ENCODE assay signal across 8 cellular contexts in genomic region chr6:3438190-3439167, GRCh38. TPM values are rescaled to one million over a fixed set of nuclear protein-coding genes. Genes with fewer than 3 reads are reported as not detected.
DNase-seq lines count a peak whose midpoint lies in the region; ATAC-seq and TF ChIP-seq lines count a peak whose summit lies in the region.

No MANE protein-coding gene starts in this region.

- intact Hi-C loops in A673 (cut with micrococcal nuclease; ENCODE audit: unreplicated experiment): no loop called here

- H3K4me1 ChIP-seq in A673 (ENCODE audit: insufficient read depth, low read length, poor library complexity, severe bottlenecking) (peaks cover 10% of the 10 kb centered on the region), right atrium auricular region (no peaks in the 10 kb centered on the region)

- no peaks in the 10 kb centered on the region for H3K9me3 ChIP-seq in A673 (ENCODE audit: low read depth, low read length, poor library complexity, severe bottlenecking)
- peaks cover 3% of the 10 kb centered on the region for H3K9me3 ChIP-seq in WERI-Rb-1 (ENCODE audit: severe bottlenecking)
- H3K9me3 ChIP-seq in right atrium auricular region: no peaks in the 10 kb centered on the region

- POLR2A ChIA-PET in A673 (lab: Charles Lee; ENCODE audit: low non-redundant PET): no interaction called here

- no peak for ATAC-seq in GM19455 (IDR thresholded peaks at IDR 0.05; ENCODE audit: unreplicated experiment)

- TF ChIP-seq CTCF in A673 (conservative IDR thresholded peaks at IDR 0.05; ENCODE audit: low read depth, low read length) (no peak), WERI-Rb-1 (IDR thresholded peaks at IDR 0.05; ENCODE audit: low read depth, low read length) (no peak), right atrium auricular region (IDR thresholded peaks at IDR 0.05) (no peak)

- H3K36me3 ChIP-seq in A673 (ENCODE audit: insufficient read depth, low read length, poor library complexity, severe bottlenecking) (no peaks in the 10 kb centered on the region), WERI-Rb-1 (peaks cover 14% of the 10 kb centered on the region; the same call in 1 of the 2 replicates), right atrium auricular region (no peaks in the 10 kb centered on the region)

- H3K27me3 ChIP-seq in A673 (replicated peaks; ENCODE audit: insufficient read depth, low read depth, low read length, poor library complexity): no peaks in the 10 kb centered on the region
- H3K27me3 ChIP-seq in WERI-Rb-1 (ENCODE audit: insufficient read depth, low read depth, severe bottlenecking): no peaks in the 10 kb centered on the region
- no peaks in the 10 kb centered on the region for H3K27me3 ChIP-seq in layer of hippocampus (ENCODE audit: control insufficient read depth, insufficient read depth, low read length)
- no peaks in the 10 kb centered on the region for H3K27me3 ChIP-seq in right atrium auricular region

- H3K4me3 ChIP-seq in A673 (ENCODE audit: low read depth, low read length, poor library complexity, severe bottlenecking): no peak overlapping the region
- no peak overlapping the region for H3K4me3 ChIP-seq in WERI-Rb-1 (ENCODE audit: low read depth, low read length)
- H3K4me3 ChIP-seq in right atrium auricular region: no peak overlapping the region

- CTCF ChIA-PET in A673 (lab: Charles Lee): no interaction called here

- BruUV-seq in A673 (replicated peaks; lab: Mats Ljungman, UMichigan): no TSS peak

- DNase-seq in A673 (ENCODE audit: low spot score) (peak; percentile 81), NCI-H1092 treated with DMSO at 0.1 percent for 48 hours (lab: John Stamatoyannopoulos, UW) (peak; percentile 65), WERI-Rb-1 (peak; percentile 76), GOT3 (lab: John Stamatoyannopoulos, UW) (no peak), right atrium auricular region (ENCODE audit: low spot score) (no peak)
- DNase-seq in NK-92 treated with Interleukin-12 subunit alpha and Interleukin-12 subunit beta, amount 100 ng/mL, for 24 hours (lab: John Stamatoyannopoulos, UW): no peak

- peak overlapping the region; percentile 2 for H3K27ac ChIP-seq in A673 (ENCODE audit: low read depth, low read length, poor library complexity, severe bottlenecking)
- peak overlapping the region; percentile 43 for H3K27ac ChIP-seq in WERI-Rb-1
- H3K27ac ChIP-seq in layer of hippocampus (ENCODE audit: low read depth, low read length): peak overlapping the region; percentile 6
- H3K27ac ChIP-seq in right atrium auricular region: no peak overlapping the region

RNA-seq across cellular contexts. Expression of gene SLC22A23, which starts 18.4 kb away (rescaled TPM):
- total RNA-seq in A673 (2021) (6.2 TPM in 2 replicates), right atrium auricular region (1 to 10 TPM; 2.9 to 7.2 TPM)

Comparison
In these comparisons a context has a peak if more than half of its experiments do, and no peak if none do; other contexts are left out.
1. DNase-seq: peak in A673 (single experiment), NCI-H1092 treated with DMSO at 0.1 percent for 48 hours (single experiment) and WERI-Rb-1 (single experiment); none in GOT3 (single experiment), NK-92 treated with Interleukin-12 subunit alpha and Interleukin-12 subunit beta, amount 100 ng/mL, for 24 hours (single experiment) and right atrium auricular region (single experiment).
2. H3K27ac ChIP-seq: peak in A673 (single experiment), WERI-Rb-1 (single experiment) and layer of hippocampus (single experiment); none in right atrium auricular region (0 of 2).